1 cellular context compared by ENCODE assay signal in genomic region chr16:68084504-68085258, GRCh38.
TF ChIP-seq lines count a peak whose summit lies in the region.

No MANE protein-coding gene starts in this region.

TF ChIP-seq in K562, 482 proteins besides CTCF, POLR2A, EP300 and RAD21 (continued from another document):
- TF ChIP-seq ZBTB43 (CRISPR knock-in tag; IDR thresholded peaks at IDR 0.05): no peak
- TF ChIP-seq HMG20B (CRISPR knock-in tag; IDR thresholded peaks at IDR 0.05): no peak
- peak; percentile 45; the same call in 1 of the 2 replicates for TF ChIP-seq SOX6 (IDR thresholded peaks at IDR 0.05)
- no peak for TF ChIP-seq HSF4 (CRISPR knock-in tag; IDR thresholded peaks at IDR 0.05; ENCODE audit: borderline replicate concordance)
TF ChIP-seq in K562: peak in this region for 156.
